Comparison of ENCODE assay signal across 20 cellular contexts in genomic region chr1:198730952-198731351, GRCh38.
A peak's percentile ranks its signal among the peaks of the same experiment; 100 is the strongest.
DNase-seq lines count a peak whose midpoint lies in the region; ATAC-seq and TF ChIP-seq lines count a peak whose summit lies in the region.
"Had no signal": no experiment of that assay in that cellular context is flagged by ENCODE, and none has a peak within 500 bp of the region (broad histone marks: within the 10 kb centered on the region; RNA-seq: fewer than 3 reads in every experiment).

No MANE protein-coding gene starts in this region.

- CTCF ChIA-PET in activated CD8-positive, alpha-beta T cell treated with anti-CD3 and anti-CD28 coated beads, Interleukin-2, amount 10 ng/mL, durations not matched to agents 7 days and 5 days (lab: Charles Lee), result interaction anchor here (1.1 kb wide), 1 partner anchor 10 kb away, joined by 3 read pairs; no protein-coding TSS in a partner anchor
- CTCF ChIA-PET in activated CD8-positive, alpha-beta T cell treated with anti-CD3 and anti-CD28 coated beads for 36 hours (lab: Charles Lee), result no interaction called here
- CTCF ChIA-PET in CD4-positive, alpha-beta T cell (lab: Charles Lee), result no interaction called here
- CTCF ChIA-PET in activated B cell treated with CpG ODN at 0.5 μM for 24 hours (lab: Charles Lee), result no interaction called here

- H3K4me3 Mint-ChIP-seq in activated CD8-positive, alpha-beta T cell treated with anti-CD3 and anti-CD28 coated beads, Interleukin-2, amount 10 ng/mL, durations not matched to agents 7 days and 5 days, result no peak overlapping the region
- H3K4me3 Mint-ChIP-seq in activated CD8-positive, alpha-beta T cell treated with anti-CD3 and anti-CD28 coated beads for 36 hours, result no peak overlapping the region
- peak overlapping the region; percentile 30 for H3K4me3 Mint-ChIP-seq in CD4-positive, alpha-beta T cell
- no peak overlapping the region for H3K4me3 Mint-ChIP-seq in activated B cell treated with CpG ODN at 0.5 μM for 24 hours
- H3K4me3 Mint-ChIP-seq: CD4-positive, alpha-beta memory T cell had no signal

- TF ChIP-seq CTCF in activated CD8-positive, alpha-beta T cell treated with anti-CD3 and anti-CD28 coated beads for 36 hours (IDR thresholded peaks at IDR 0.05), result no peak
- TF ChIP-seq CTCF in CD4-positive, alpha-beta T cell (IDR thresholded peaks at IDR 0.05), result no peak
- TF ChIP-seq CTCF in activated B cell treated with CpG ODN at 0.5 μM for 24 hours (IDR thresholded peaks at IDR 0.05), result no peak
- TF ChIP-seq CTCF in sigmoid colon (IDR thresholded peaks at IDR 0.05), result no peak

- H3K27ac ChIP-seq in CD4-positive, alpha-beta T cell (ENCODE audit: low read depth, low read length), result no peak overlapping the region
- no peak overlapping the region for H3K27ac ChIP-seq in sigmoid colon
- H3K27ac ChIP-seq: Peyer's patch had no signal

- peaks cover 38% of the 10 kb centered on the region for H3K4me1 Mint-ChIP-seq in activated CD8-positive, alpha-beta T cell treated with anti-CD3 and anti-CD28 coated beads, Interleukin-2, amount 10 ng/mL, durations not matched to agents 7 days and 5 days (ENCODE audit: low read depth)
- peaks cover 67% of the 10 kb centered on the region for H3K4me1 Mint-ChIP-seq in activated CD8-positive, alpha-beta T cell treated with anti-CD3 and anti-CD28 coated beads for 36 hours (ENCODE audit: low read depth)
- peaks cover 75% of the 10 kb centered on the region for H3K4me1 Mint-ChIP-seq in CD4-positive, alpha-beta T cell (ENCODE audit: low read depth)
- H3K4me1 Mint-ChIP-seq in activated B cell treated with CpG ODN at 0.5 μM for 24 hours, result peaks cover 15% of the 10 kb centered on the region

- no peak for ATAC-seq in activated CD8-positive, alpha-beta T cell treated with anti-CD3 and anti-CD28 coated beads, Interleukin-2, amount 10 ng/mL, durations not matched to agents 7 days and 5 days
- no peak for ATAC-seq in activated CD8-positive, alpha-beta T cell treated with anti-CD3 and anti-CD28 coated beads for 36 hours
- no peak for ATAC-seq in CD4-positive, alpha-beta T cell (ENCODE audit: poor library complexity)
- no peak for ATAC-seq in activated B cell treated with CpG ODN at 0.5 μM for 24 hours (ENCODE audit: low read depth)

- H3K27me3 ChIP-seq in CD4-positive, alpha-beta T cell (ENCODE audit: control insufficient read depth, insufficient read depth, low read length), result no peaks in the 10 kb centered on the region
- no peaks in the 10 kb centered on the region for H3K27me3 ChIP-seq in sigmoid colon
- H3K27me3 ChIP-seq: BE2C, Peyer's patch had no signal

- H3K27ac Mint-ChIP-seq in activated CD8-positive, alpha-beta T cell treated with anti-CD3 and anti-CD28 coated beads, Interleukin-2, amount 10 ng/mL, durations not matched to agents 7 days and 5 days, result peak overlapping the region; percentile 40
- H3K27ac Mint-ChIP-seq in activated CD8-positive, alpha-beta T cell treated with anti-CD3 and anti-CD28 coated beads for 36 hours, result no peak overlapping the region
- peak overlapping the region; percentile 78 for H3K27ac Mint-ChIP-seq in CD4-positive, alpha-beta T cell
- H3K27ac Mint-ChIP-seq in activated B cell treated with CpG ODN at 0.5 μM for 24 hours, result peak overlapping the region; percentile 26

- H3K9me3 ChIP-seq in CD4-positive, alpha-beta T cell (ENCODE audit: control insufficient read depth, low read length), result no peaks in the 10 kb centered on the region
- H3K9me3 ChIP-seq in sigmoid colon, result no peaks in the 10 kb centered on the region
- H3K9me3 ChIP-seq: BE2C, Peyer's patch had no signal

- POLR2A ChIA-PET in activated CD8-positive, alpha-beta T cell treated with anti-CD3 and anti-CD28 coated beads, Interleukin-2, amount 10 ng/mL, durations not matched to agents 7 days and 5 days (lab: Charles Lee), result no interaction called here
- POLR2A ChIA-PET in activated CD8-positive, alpha-beta T cell treated with anti-CD3 and anti-CD28 coated beads for 36 hours (lab: Charles Lee), result no interaction called here
- POLR2A ChIA-PET in CD4-positive, alpha-beta T cell (lab: Charles Lee), result interaction anchor here (1.1 kb wide), 1 partner anchor 13 kb away, joined by 4 read pairs; no protein-coding TSS in a partner anchor
- POLR2A ChIA-PET in activated B cell treated with CpG ODN at 0.5 μM for 24 hours (lab: Charles Lee), result no interaction called here

- no peaks in the 10 kb centered on the region for H3K27me3 Mint-ChIP-seq in activated CD8-positive, alpha-beta T cell treated with anti-CD3 and anti-CD28 coated beads, Interleukin-2, amount 10 ng/mL, durations not matched to agents 7 days and 5 days (ENCODE audit: low read depth)
- H3K27me3 Mint-ChIP-seq in activated CD8-positive, alpha-beta T cell treated with anti-CD3 and anti-CD28 coated beads for 36 hours, result no peaks in the 10 kb centered on the region
- H3K27me3 Mint-ChIP-seq in CD4-positive, alpha-beta T cell, result no peaks in the 10 kb centered on the region
- no peaks in the 10 kb centered on the region for H3K27me3 Mint-ChIP-seq in activated B cell treated with CpG ODN at 0.5 μM for 24 hours
- H3K27me3 Mint-ChIP-seq: CD4-positive, alpha-beta memory T cell had no signal

- no peaks in the 10 kb centered on the region for H3K9me3 Mint-ChIP-seq in activated CD8-positive, alpha-beta T cell treated with anti-CD3 and anti-CD28 coated beads, Interleukin-2, amount 10 ng/mL, durations not matched to agents 7 days and 5 days (ENCODE audit: insufficient read depth)
- H3K9me3 Mint-ChIP-seq in activated CD8-positive, alpha-beta T cell treated with anti-CD3 and anti-CD28 coated beads for 36 hours, result no peaks in the 10 kb centered on the region
- peaks cover 3% of the 10 kb centered on the region for H3K9me3 Mint-ChIP-seq in CD4-positive, alpha-beta T cell
- no peaks in the 10 kb centered on the region for H3K9me3 Mint-ChIP-seq in activated B cell treated with CpG ODN at 0.5 μM for 24 hours

- H3K36me3 ChIP-seq in sigmoid colon, result no peaks in the 10 kb centered on the region
- H3K36me3 ChIP-seq: BE2C, Peyer's patch had no signal

- TF ChIP-seq POLR2A in sigmoid colon (IDR thresholded peaks at IDR 0.05), result no peak

- no peak overlapping the region for H3K4me3 ChIP-seq in sigmoid colon
- H3K4me3 ChIP-seq: Peyer's patch had no signal

- DNase-seq in activated CD8-positive, alpha-beta T cell treated with anti-CD3 and anti-CD28 coated beads, Interleukin-2, amount 10 ng/mL, durations not matched to agents 7 days and 5 days, result no peak
- no peak for DNase-seq in activated CD8-positive, alpha-beta T cell treated with anti-CD3 and anti-CD28 coated beads for 36 hours
- DNase-seq in CD4-positive, alpha-beta T cell, result no peak
- DNase-seq in activated B cell treated with CpG ODN at 0.5 μM for 24 hours (no peak), fibroblast of gingiva (ENCODE audit: low read depth) (peak; percentile 11), sigmoid colon (no peak), C1 segment of cervical spinal cord (lab: John Stamatoyannopoulos, UW) (no peak), SIG-M5 treated with dmso at 0.1 percent for 504 hours (lab: John Stamatoyannopoulos, UW; ENCODE audit: unreplicated experiment) (no peak)
- DNase-seq: 8988T; BE2C; Calu3; CD4-positive, alpha-beta memory T cell; DMS53; GOT3; KBM-7; NCI-H1105 treated with DMSO at 0.1 percent for 48 hours; NCI-H1694; NCI-H2081 treated with DMSO at 0.1 percent for 48 hours; NK-92 treated with Interleukin-12 subunit alpha and Interleukin-12 subunit beta, amount 100 ng/mL, for 24 hours; Peyer's patch had no signal

- peaks cover 78% of the 10 kb centered on the region for H3K36me3 Mint-ChIP-seq in activated CD8-positive, alpha-beta T cell treated with anti-CD3 and anti-CD28 coated beads, Interleukin-2, amount 10 ng/mL, durations not matched to agents 7 days and 5 days (ENCODE audit: low read depth)
- peaks cover 74% of the 10 kb centered on the region for H3K36me3 Mint-ChIP-seq in activated CD8-positive, alpha-beta T cell treated with anti-CD3 and anti-CD28 coated beads for 36 hours (ENCODE audit: low read depth)
- peaks cover 95% of the 10 kb centered on the region for H3K36me3 Mint-ChIP-seq in CD4-positive, alpha-beta T cell (ENCODE audit: low read depth)
- H3K36me3 Mint-ChIP-seq in activated B cell treated with CpG ODN at 0.5 μM for 24 hours (ENCODE audit: low read depth), result peaks cover 74% of the 10 kb centered on the region

- WGBS in sigmoid colon, 2 donors, result 78 to 89% methylated on average over 2 of the region's 2 CpGs

- intact Hi-C loops in activated CD8-positive, alpha-beta T cell treated with anti-CD3 and anti-CD28 coated beads for 36 hours (cut with micrococcal nuclease), result no loop called here
- intact Hi-C loops in CD4-positive, alpha-beta T cell (cut with DNase I, micrococcal nuclease), result no loop called here
- intact Hi-C loops in activated B cell treated with CpG ODN at 0.5 μM for 24 hours (cut with micrococcal nuclease), result loop anchor here (1.0 to 5.0 kb wide), 2 partner anchors 8 to 34 kb away; no protein-coding TSS in a partner anchor
- intact Hi-C loops in sigmoid colon (cut with DNase I), result no loop called here

- TF ChIP-seq EP300 in sigmoid colon (IDR thresholded peaks at IDR 0.05), result no peak

- no peaks in the 10 kb centered on the region for H3K4me1 ChIP-seq in sigmoid colon
- H3K4me1 ChIP-seq: BE2C, Peyer's patch had no signal
